In genomic region chr5:173191561-173191960, GRCh38 we compare ENCODE assay signal across 34 cellular contexts. TPM values are rescaled to one million over a fixed set of nuclear protein-coding genes. Genes with fewer than 3 reads are reported as not detected.
"Had no signal": no experiment of that assay in that cellular context is flagged by ENCODE, and none has a peak within 500 bp of the region (broad histone marks: within the 10 kb centered on the region; RNA-seq: fewer than 3 reads in every experiment).

No MANE protein-coding gene starts in this region.

- ATAC-seq: activated CD8-positive, alpha-beta memory T cell treated with anti-CD3 and anti-CD28 coated beads, Interleukin-2, amount 10 ng/mL, durations not matched to agents 7 days and 5 days; activated CD8-positive, alpha-beta T cell treated with anti-CD3 and anti-CD28 coated beads for 36 hours; activated naive CD8-positive, alpha-beta T cell treated with anti-CD3 and anti-CD28 coated beads, Interleukin-2, amount 50 U/mL, for 24 hours; body of pancreas; effector memory CD8-positive, alpha-beta T cell; foreskin keratinocyte; gastrocnemius medialis; heart left ventricle had no signal

- H3K9me3 ChIP-seq: adrenal gland, body of pancreas, esophagus muscularis mucosa, gastrocnemius medialis, heart left ventricle had no signal

- DNase-seq: activated CD4-positive, alpha-beta T cell treated with anti-CD3 and anti-CD28 coated beads for 4 hours; activated CD4-positive, alpha-beta T cell treated with anti-CD3 and anti-CD28 coated beads, Interleukin-2, amount 50 U/mL, for 1 hour; activated CD4-positive, alpha-beta T cell treated with anti-CD3 and anti-CD28 coated beads, Interleukin-2, amount 50 U/mL, for 48 hours; activated CD4-positive, CD25-positive, alpha-beta regulatory T cell; activated CD4-positive, CD25-positive, alpha-beta regulatory T cell treated with anti-CD3 and anti-CD28 coated beads, Interleukin-2, amount 50 U/mL, for 72 hours; activated CD8-positive, alpha-beta memory T cell treated with anti-CD3 and anti-CD28 coated beads, Interleukin-2, amount 10 ng/mL, durations not matched to agents 7 days and 5 days; activated CD8-positive, alpha-beta memory T cell treated with anti-CD3 and anti-CD28 coated beads, Interleukin-2, amount 50 U/mL, for 4 hours; activated CD8-positive, alpha-beta T cell treated with anti-CD3 and anti-CD28 coated beads for 36 hours; activated effector memory CD4-positive, alpha-beta T cell treated with anti-CD3 and anti-CD28 coated beads, Interleukin-2, amount 50 U/mL, for 16 hours; activated naive CD4-positive, alpha-beta T cell treated with anti-CD3 and anti-CD28 coated beads for 36 hours; activated naive CD8-positive, alpha-beta T cell treated with anti-CD3 and anti-CD28 coated beads for 36 hours; activated naive CD8-positive, alpha-beta T cell treated with anti-CD3 and anti-CD28 coated beads, Interleukin-2, amount 50 U/mL, for 24 hours; activated T-cell treated with anti-CD3 and anti-CD28 coated beads, Interleukin-2, amount 50 U/mL, for 1 hour; activated T-cell treated with anti-CD3 and anti-CD28 coated beads, Interleukin-2, amount 50 U/mL, for 48 hours; adrenal gland; amygdala; aorta; body of pancreas; caudate nucleus; cortex of kidney; dermis blood vessel endothelial cell; effector CD4-positive, alpha-beta T cell; effector memory CD8-positive, alpha-beta T cell; erythroblast; foreskin keratinocyte; gastrocnemius medialis; glutamatergic neuron; heart left ventricle; T-helper 2 cell had no signal

- H3K4me1 ChIP-seq: adrenal gland, body of pancreas, foreskin keratinocyte, gastrocnemius medialis had no signal

- H3K4me3 ChIP-seq: adrenal gland, body of pancreas, esophagus muscularis mucosa, gastrocnemius medialis, heart left ventricle had no signal

- H3K27me3 ChIP-seq: adrenal gland, body of pancreas, gastrocnemius medialis, heart left ventricle had no signal

- H3K27ac ChIP-seq: adrenal gland, body of pancreas, esophagus muscularis mucosa, foreskin keratinocyte, gastrocnemius medialis, heart left ventricle had no signal

- H3K36me3 ChIP-seq: adrenal gland, esophagus muscularis mucosa, gastrocnemius medialis, heart left ventricle had no signal

RNA-seq across cellular contexts. Expression of gene NKX2-5, which starts 43.4 kb away (rescaled TPM):
- total RNA-seq: activated CD8-positive, alpha-beta memory T cell treated with anti-CD3 and anti-CD28 coated beads for 36 hours; activated CD8-positive, alpha-beta memory T cell treated with anti-CD3 and anti-CD28 coated beads, Interleukin-2, amount 10 ng/mL, durations not matched to agents 7 days and 5 days; activated naive CD4-positive, alpha-beta T cell treated with anti-CD3 and anti-CD28 coated beads for 36 hours; activated T-helper 1 cell treated with anti-CD3 and anti-CD28 coated beads, Interleukin-12 subunit alpha, Interleukin-12 subunit beta, Interleukin-2, Interleukin-4 antibody, amounts not matched to agents 30 ng/mL and 10 ng/mL and 1 ng/mL, durations not matched to agents 14 hours and 24 hours and 36 hours; activated T-helper 2 cell treated with anti-CD3 and anti-CD28 coated beads, Interferon-gamma antibody, Interleukin-2, Interleukin-4, amounts not matched to agents 10 μg/mL and 5 μg/mL and 100 μg/mL, durations not matched to agents 14 hours and 24 hours and 36 hours; adrenal gland; aorta; body of pancreas; dermis blood vessel endothelial cell; esophagus muscularis mucosa; foreskin keratinocyte; gastrocnemius medialis; T-helper 1 cell treated with Interleukin-12 subunit alpha and Interleukin-12 subunit beta and Interleukin-4 antibody, amounts not matched to agents 30 ng/mL and 1 ng/mL, for 36 hours had no signal
- polyA plus RNA-seq: foreskin keratinocyte had no signal
